ENCODE assay signal across 19 cellular contexts in genomic region chr6:43055966-43056365, GRCh38. TPM values are rescaled to one million over a fixed set of nuclear protein-coding genes. Genes with fewer than 3 reads are reported as not detected.
DNase-seq lines count a peak whose midpoint lies in the region; ATAC-seq and TF ChIP-seq lines count a peak whose summit lies in the region.
"Had no signal": no experiment of that assay in that cellular context is flagged by ENCODE, and none has a peak within 500 bp of the region (broad histone marks: within the 10 kb centered on the region; RNA-seq: fewer than 3 reads in every experiment).

No MANE protein-coding gene starts in this region.

- DNase-seq in activated naive CD8-positive, alpha-beta T cell treated with anti-CD3 and anti-CD28 coated beads, Interleukin-2, amount 50 U/mL, for 24 hours: no peak
- DNase-seq in activated B cell treated with CpG ODN at 0.5 μM for 24 hours (no peak), type B pancreatic cell (ENCODE audit: extremely low spot score, unreplicated experiment) (no peak), NCI-H774 (lab: John Stamatoyannopoulos, UW) (no peak), NCI-H748 (lab: John Stamatoyannopoulos, UW; ENCODE audit: unreplicated experiment) (no peak)
- no peak for DNase-seq in naive thymus-derived CD8-positive, alpha-beta T cell
- no peak for DNase-seq in activated T-cell treated with anti-CD3 and anti-CD28 coated beads, Interleukin-2, amount 50 U/mL, for 4 hours
- DNase-seq: activated effector memory CD4-positive, alpha-beta T cell treated with Interleukin-2 at 50 U/mL for 16 hours; cortex of kidney; gastrocnemius medialis; hypothalamus; NCI-H1048; NCI-H187; NCI-H2171 treated with DMSO at 0.1 percent for 48 hours; NCI-H524 treated with DMSO at 0.1 percent for 48 hours had no signal

- ATAC-seq in activated naive CD8-positive, alpha-beta T cell treated with anti-CD3 and anti-CD28 coated beads, Interleukin-2, amount 50 U/mL, for 24 hours: no peak
- ATAC-seq in activated B cell treated with CpG ODN at 0.5 μM for 24 hours (ENCODE audit: low read depth): no peak
- no peak for ATAC-seq in naive thymus-derived CD8-positive, alpha-beta T cell
- no peak for ATAC-seq in activated T-cell treated with anti-CD3 and anti-CD28 coated beads, Interleukin-2, amount 50 U/mL, for 4 hours
- ATAC-seq: gastrocnemius medialis, HCT116, HepG2 had no signal

- H3K36me3 Mint-ChIP-seq in activated naive CD8-positive, alpha-beta T cell: peaks cover 2% of the 10 kb centered on the region
- peaks cover 30% of the 10 kb centered on the region for H3K36me3 Mint-ChIP-seq in activated naive CD8-positive, alpha-beta T cell treated with anti-CD3 and anti-CD28 coated beads, Interleukin-2, amount 50 U/mL, for 24 hours (ENCODE audit: low read depth)
- peaks cover 48% of the 10 kb centered on the region for H3K36me3 Mint-ChIP-seq in activated B cell treated with CpG ODN at 0.5 μM for 24 hours (ENCODE audit: low read depth)
- peaks cover 0 to 26% (median 6%) of the 10 kb centered on the region in 3 donors for H3K36me3 Mint-ChIP-seq in naive thymus-derived CD8-positive, alpha-beta T cell
- H3K36me3 Mint-ChIP-seq in type B pancreatic cell: peaks cover 11% of the 10 kb centered on the region
- peaks cover 16% of the 10 kb centered on the region for H3K36me3 Mint-ChIP-seq in activated T-cell treated with anti-CD3 and anti-CD28 coated beads, Interleukin-2, amount 50 U/mL, for 4 hours (ENCODE audit: insufficient read depth)

- peak overlapping the region; percentile 52 for H3K4me3 Mint-ChIP-seq in activated naive CD8-positive, alpha-beta T cell
- H3K4me3 Mint-ChIP-seq in activated naive CD8-positive, alpha-beta T cell treated with anti-CD3 and anti-CD28 coated beads, Interleukin-2, amount 50 U/mL, for 24 hours: no peak overlapping the region
- no peak overlapping the region for H3K4me3 Mint-ChIP-seq in activated B cell treated with CpG ODN at 0.5 μM for 24 hours
- peak overlapping the region in 4 of 10 donors; percentile 10 to 37 (median 32) for H3K4me3 Mint-ChIP-seq in naive thymus-derived CD8-positive, alpha-beta T cell
- peak overlapping the region; percentile 63 for H3K4me3 Mint-ChIP-seq in type B pancreatic cell
- H3K4me3 Mint-ChIP-seq in activated T-cell treated with anti-CD3 and anti-CD28 coated beads, Interleukin-2, amount 50 U/mL, for 4 hours: no peak overlapping the region

- no peaks in the 10 kb centered on the region for H3K9me3 Mint-ChIP-seq in activated naive CD8-positive, alpha-beta T cell (ENCODE audit: low read depth)
- H3K9me3 Mint-ChIP-seq in activated naive CD8-positive, alpha-beta T cell treated with anti-CD3 and anti-CD28 coated beads, Interleukin-2, amount 50 U/mL, for 24 hours: no peaks in the 10 kb centered on the region
- H3K9me3 Mint-ChIP-seq in activated B cell treated with CpG ODN at 0.5 μM for 24 hours (no peaks in the 10 kb centered on the region), type B pancreatic cell (no peaks in the 10 kb centered on the region)
- no peaks in the 10 kb centered on the region for H3K9me3 Mint-ChIP-seq in naive thymus-derived CD8-positive, alpha-beta T cell
- no peaks in the 10 kb centered on the region for H3K9me3 Mint-ChIP-seq in activated T-cell treated with anti-CD3 and anti-CD28 coated beads, Interleukin-2, amount 50 U/mL, for 4 hours
- H3K9me3 Mint-ChIP-seq: mesothelial cell of epicardium had no signal

- CTCF ChIA-PET in activated B cell treated with CpG ODN at 0.5 μM for 24 hours (lab: Charles Lee): no interaction called here

- intact Hi-C loops in activated B cell treated with CpG ODN at 0.5 μM for 24 hours (cut with micrococcal nuclease): loop anchor here (5.0 to 10.0 kb wide), 3 partner anchors 169 to 309 kb away; partner anchors contain the start of genes BICRAL, DNPH1 and ZNF318

- POLR2A ChIA-PET in activated B cell treated with CpG ODN at 0.5 μM for 24 hours (lab: Charles Lee): interaction anchor here (0.9 to 3.6 kb wide), 4 partner anchors 23 to 77 kb away, joined by 3 to 37 read pairs (median 3); partner anchors contain the start of genes KLHDC3 and RRP36
- POLR2A ChIA-PET in naive thymus-derived CD8-positive, alpha-beta T cell (lab: Charles Lee): interaction anchor here (0.5 to 4.1 kb wide), 5 partner anchors 13 to 127 kb away, joined by 3 to 34 read pairs (median 4); partner anchors contain the start of gene CNPY3

- H3K27ac Mint-ChIP-seq in activated naive CD8-positive, alpha-beta T cell: no peak overlapping the region
- no peak overlapping the region for H3K27ac Mint-ChIP-seq in activated naive CD8-positive, alpha-beta T cell treated with anti-CD3 and anti-CD28 coated beads, Interleukin-2, amount 50 U/mL, for 24 hours
- H3K27ac Mint-ChIP-seq in activated B cell treated with CpG ODN at 0.5 μM for 24 hours (peak overlapping the region; percentile 30), type B pancreatic cell (peak overlapping the region; percentile 93)
- peak overlapping the region in 7 of 10 donors; percentile 47 to 86 (median 65) for H3K27ac Mint-ChIP-seq in naive thymus-derived CD8-positive, alpha-beta T cell
- H3K27ac Mint-ChIP-seq: mesothelial cell of epicardium had no signal

- H3K4me1 Mint-ChIP-seq in activated naive CD8-positive, alpha-beta T cell (ENCODE audit: low read depth): peaks cover 57% of the 10 kb centered on the region
- peaks cover 53% of the 10 kb centered on the region for H3K4me1 Mint-ChIP-seq in activated naive CD8-positive, alpha-beta T cell treated with anti-CD3 and anti-CD28 coated beads, Interleukin-2, amount 50 U/mL, for 24 hours
- peaks cover 60% of the 10 kb centered on the region for H3K4me1 Mint-ChIP-seq in activated B cell treated with CpG ODN at 0.5 μM for 24 hours
- peaks cover 29 to 71% (median 63%) of the 10 kb centered on the region in 4 donors for H3K4me1 Mint-ChIP-seq in naive thymus-derived CD8-positive, alpha-beta T cell
- H3K4me1 Mint-ChIP-seq in type B pancreatic cell (ENCODE audit: unreplicated experiment): peaks cover 52% of the 10 kb centered on the region
- peaks cover 48% of the 10 kb centered on the region for H3K4me1 Mint-ChIP-seq in activated T-cell treated with anti-CD3 and anti-CD28 coated beads, Interleukin-2, amount 50 U/mL, for 4 hours (ENCODE audit: low read depth)

- no peaks in the 10 kb centered on the region for H3K27me3 Mint-ChIP-seq in activated naive CD8-positive, alpha-beta T cell
- H3K27me3 Mint-ChIP-seq in activated naive CD8-positive, alpha-beta T cell treated with anti-CD3 and anti-CD28 coated beads, Interleukin-2, amount 50 U/mL, for 24 hours: no peaks in the 10 kb centered on the region
- H3K27me3 Mint-ChIP-seq in activated B cell treated with CpG ODN at 0.5 μM for 24 hours (no peaks in the 10 kb centered on the region), type B pancreatic cell (no peaks in the 10 kb centered on the region)
- H3K27me3 Mint-ChIP-seq in naive thymus-derived CD8-positive, alpha-beta T cell: no peaks in the 10 kb centered on the region
- no peaks in the 10 kb centered on the region for H3K27me3 Mint-ChIP-seq in activated T-cell treated with anti-CD3 and anti-CD28 coated beads, Interleukin-2, amount 50 U/mL, for 4 hours (ENCODE audit: low read depth)

- TF ChIP-seq CTCF in activated B cell treated with CpG ODN at 0.5 μM for 24 hours (IDR thresholded peaks at IDR 0.05) (no peak), type B pancreatic cell (conservative IDR thresholded peaks at IDR 0.05) (no peak)

RNA-seq across cellular contexts. Expression of gene CUL7, which starts 2.3 kb away (rescaled TPM):
- total RNA-seq in activated B cell treated with CpG ODN at 0.5 μM for 24 hours: 15.9 and 19.1 TPM in 2 replicates
- 10 to 100 TPM; 13.2 to 14.4 TPM for total RNA-seq in naive thymus-derived CD8-positive, alpha-beta T cell
- 1 to 10 TPM; 1.6 to 3.5 (median 1.6) TPM for polyA plus RNA-seq in naive thymus-derived CD8-positive, alpha-beta T cell
- total RNA-seq in type B pancreatic cell (ENCODE audit: low replicate concordance): 53.7 and 65.0 TPM in 2 replicates
- total RNA-seq in activated T-cell treated with anti-CD3 and anti-CD28 coated beads, Interleukin-2, amount 50 U/mL, for 4 hours: 10 to 100 TPM; 13.2 to 15.0 (median 13.3) TPM

RNA-seq across cellular contexts. Expression of gene MRPL2, which starts 3.3 kb away (rescaled TPM):
- total RNA-seq in activated B cell treated with CpG ODN at 0.5 μM for 24 hours: 43.9 and 47.8 TPM in 2 replicates
- 10 to 100 TPM; 58.1 to 59.3 TPM for total RNA-seq in naive thymus-derived CD8-positive, alpha-beta T cell
- 10 to 100 TPM; 40.7 to 69.9 (median 59.5) TPM for polyA plus RNA-seq in naive thymus-derived CD8-positive, alpha-beta T cell
- total RNA-seq in type B pancreatic cell (ENCODE audit: low replicate concordance): 58.6 and 71.8 TPM in 2 replicates
- total RNA-seq in activated T-cell treated with anti-CD3 and anti-CD28 coated beads, Interleukin-2, amount 50 U/mL, for 4 hours: 100 to 1,000 TPM in 2 of 3 donors, 10 to 100 TPM in 1; 93.3 to 120 (median 115) TPM

RNA-seq across cellular contexts. Expression of gene KLC4, which starts 3.5 kb away (rescaled TPM):
- 17.0 and 19.8 TPM in 2 replicates for total RNA-seq in activated B cell treated with CpG ODN at 0.5 μM for 24 hours
- 10 to 100 TPM; 57.2 to 64.6 TPM for total RNA-seq in naive thymus-derived CD8-positive, alpha-beta T cell
- polyA plus RNA-seq in naive thymus-derived CD8-positive, alpha-beta T cell: 10 to 100 TPM in 2 of 3 donors, 1 to 10 TPM in 1; 9.9 to 12.7 (median 10.9) TPM
- 33.2 and 36.4 TPM in 2 replicates for total RNA-seq in type B pancreatic cell (ENCODE audit: low replicate concordance)
- 1 to 10 TPM; 5.4 to 9.1 (median 7.4) TPM for total RNA-seq in activated T-cell treated with anti-CD3 and anti-CD28 coated beads, Interleukin-2, amount 50 U/mL, for 4 hours

RNA-seq across cellular contexts. Expression of gene PTK7, which starts 20.1 kb away (rescaled TPM):
- total RNA-seq in activated B cell treated with CpG ODN at 0.5 μM for 24 hours (0.66 and 0.82 TPM in 2 replicates), type B pancreatic cell (ENCODE audit: low replicate concordance) (115 and 155 TPM in 2 replicates)
- total RNA-seq in naive thymus-derived CD8-positive, alpha-beta T cell: 10 to 100 TPM; 19.4 to 22.2 TPM
- polyA plus RNA-seq in naive thymus-derived CD8-positive, alpha-beta T cell: 10 to 100 TPM in 1 of 3 donors, 1 to 10 TPM in 1, not detected in 1; 6.5 to 10.3 TPM
- total RNA-seq in activated T-cell treated with anti-CD3 and anti-CD28 coated beads, Interleukin-2, amount 50 U/mL, for 4 hours: 1 to 10 TPM; 1.3 to 4.3 (median 1.9) TPM

RNA-seq across cellular contexts. Expression of gene RRP36, which starts 34.5 kb away (rescaled TPM):
- total RNA-seq in activated B cell treated with CpG ODN at 0.5 μM for 24 hours: 51.7 and 53.9 TPM in 2 replicates
- total RNA-seq in naive thymus-derived CD8-positive, alpha-beta T cell: 10 to 100 TPM; 53.9 to 55.5 TPM
- 10 to 100 TPM; 52.7 to 74.5 (median 57.8) TPM for polyA plus RNA-seq in naive thymus-derived CD8-positive, alpha-beta T cell
- 51.7 and 56.7 TPM in 2 replicates for total RNA-seq in type B pancreatic cell (ENCODE audit: low replicate concordance)
- 100 to 1,000 TPM in 2 of 3 donors, 10 to 100 TPM in 1; 98.1 to 103 (median 100) TPM for total RNA-seq in activated T-cell treated with anti-CD3 and anti-CD28 coated beads, Interleukin-2, amount 50 U/mL, for 4 hours

Comparison
In these comparisons a context has a peak if more than half of its experiments do, and no peak if none do; other contexts are left out.
1. H3K4me3 Mint-ChIP-seq: peak in activated naive CD8-positive, alpha-beta T cell (single experiment) and type B pancreatic cell (single experiment); none in activated naive CD8-positive, alpha-beta T cell treated with anti-CD3 and anti-CD28 coated beads, Interleukin-2, amount 50 U/mL, for 24 hours (single experiment), activated B cell treated with CpG ODN at 0.5 μM for 24 hours (single experiment) and activated T-cell treated with anti-CD3 and anti-CD28 coated beads, Interleukin-2, amount 50 U/mL, for 4 hours (single experiment).
2. H3K27ac Mint-ChIP-seq: peak in activated B cell treated with CpG ODN at 0.5 μM for 24 hours (single experiment), naive thymus-derived CD8-positive, alpha-beta T cell (7 of 10) and type B pancreatic cell (single experiment); none in activated naive CD8-positive, alpha-beta T cell (single experiment) and activated naive CD8-positive, alpha-beta T cell treated with anti-CD3 and anti-CD28 coated beads, Interleukin-2, amount 50 U/mL, for 24 hours (single experiment).